8 cellular contexts compared by ENCODE assay signal in genomic region chr15:75620776-75621536, GRCh38. TPM values are rescaled to one million over a fixed set of nuclear protein-coding genes. Genes with fewer than 3 reads are reported as not detected.
DNase-seq lines count a peak whose midpoint lies in the region; TF ChIP-seq lines count a peak whose summit lies in the region.

No MANE protein-coding gene starts in this region.

- peaks cover 41 to 58% (median 45%) of the 10 kb centered on the region in 11 experiments for H3K36me3 ChIP-seq in BLaER1 treated with 17β-estradiol and CSF1 and Interleukin-3, amounts not matched to agents 10 nM and 100 nM
- H3K36me3 ChIP-seq in Peyer's patch = peaks cover 0 to 36% (median 0%) of the 10 kb centered on the region in 3 donors

- peak overlapping the region; percentile 85 to 99 (median 98) for H3K27ac Mint-ChIP-seq in nephron

- peak overlapping the region in 6 of 10 experiments; percentile 19 to 57 (median 30); a peak in 9 of 20 replicates for H3K4me3 ChIP-seq in BLaER1 treated with 17β-estradiol and CSF1 and Interleukin-3, amounts not matched to agents 10 nM and 100 nM
- no peak overlapping the region for H3K4me3 ChIP-seq in Peyer's patch
- H3K4me3 ChIP-seq in epithelial cell of esophagus (ENCODE audit: low read length) = no peak overlapping the region

- H3K4me2 ChIP-seq in BLaER1 treated with 17β-estradiol and CSF1 and Interleukin-3, amounts not matched to agents 10 nM and 100 nM = peak overlapping the region; percentile 25 to 89 (median 75)

- H3K4me3 Mint-ChIP-seq in nephron = peak overlapping the region in 2 of 3 experiments; percentile 69 to 70

- H4K20me1 ChIP-seq in BLaER1 treated with 17β-estradiol and CSF1 and Interleukin-3, amounts not matched to agents 10 nM and 100 nM = peaks cover 0 to 20% (median 0%) of the 10 kb centered on the region in 11 experiments; a peak in 5 of 22 replicates

- peaks cover 23% of the 10 kb centered on the region for H3K36me3 Mint-ChIP-seq in nephron (ENCODE audit: low read depth)

- H3K27me3 ChIP-seq in BLaER1 treated with 17β-estradiol and CSF1 and Interleukin-3, amounts not matched to agents 10 nM and 100 nM = no peaks in the 10 kb centered on the region
- no peaks in the 10 kb centered on the region for H3K27me3 ChIP-seq in Peyer's patch

- TF ChIP-seq CTCF in Peyer's patch (IDR thresholded peaks at IDR 0.05) (peak in 2 of 6 experiments; percentile 22 to 26), epithelial cell of esophagus (IDR thresholded peaks at IDR 0.05; ENCODE audit: insufficient read depth, low read depth, low read length, missing control alignments) (peak; percentile 48), nephron (IDR thresholded peaks at IDR 0.05; ENCODE audit: unreplicated experiment in 3 of 3) (peak in 1 of 3 experiments; percentile 22)

- peaks cover 25 to 57% (median 51%) of the 10 kb centered on the region in 10 experiments for H3K4me1 ChIP-seq in BLaER1 treated with 17β-estradiol and CSF1 and Interleukin-3, amounts not matched to agents 10 nM and 100 nM
- peaks cover 0 to 20% (median 0%) of the 10 kb centered on the region in 4 donors for H3K4me1 ChIP-seq in Peyer's patch

- H3K4me1 Mint-ChIP-seq in nephron = peaks cover 29% of the 10 kb centered on the region

- peak overlapping the region; percentile 50 to 79 (median 67); a peak in 21 of 22 replicates for H3K27ac ChIP-seq in BLaER1 treated with 17β-estradiol and CSF1 and Interleukin-3, amounts not matched to agents 10 nM and 100 nM
- peak overlapping the region in 3 of 4 donors; percentile 9 to 44 (median 37) for H3K27ac ChIP-seq in Peyer's patch

- H3K9ac ChIP-seq in BLaER1 treated with 17β-estradiol and CSF1 and Interleukin-3, amounts not matched to agents 10 nM and 100 nM = peak overlapping the region in 10 of 11 experiments; percentile 17 to 68 (median 61); a peak in 19 of 22 replicates

- TF ChIP-seq POLR2A in Peyer's patch (IDR thresholded peaks at IDR 0.05) = no peak

- no peaks in the 10 kb centered on the region for H3K27me3 Mint-ChIP-seq in nephron (ENCODE audit: low read depth)

- H3K9me3 ChIP-seq in BLaER1 treated with 17β-estradiol and CSF1 and Interleukin-3, amounts not matched to agents 10 nM and 100 nM (replicated peaks in 1 of 11) = no peaks in the 10 kb centered on the region
- H3K9me3 ChIP-seq in Peyer's patch = no peaks in the 10 kb centered on the region

- no peaks in the 10 kb centered on the region for H3K9me3 Mint-ChIP-seq in nephron

- DNase-seq in Peyer's patch (peak in 1 of 3 donors; percentile 72), epithelial cell of esophagus (ENCODE audit: low read depth) (peak; percentile 83), HT-29 (ENCODE audit: low spot score) (no peak), DMS153 treated with DMSO at 0.1 percent for 48 hours (lab: John Stamatoyannopoulos, UW; ENCODE audit: unreplicated experiment) (no peak), GDM1 (lab: John Stamatoyannopoulos, UW) (no peak), cerebellum (ENCODE audit: low spot score) (no peak)

RNA-seq across cellular contexts. Expression of gene SNUPN, which starts 4.6 kb away (rescaled TPM):
- total RNA-seq in Peyer's patch = 10 to 100 TPM; 11.5 to 32.2 (median 17.4) TPM
- 27.2 and 30.6 TPM in 2 replicates for total RNA-seq in HT-29 (2014; rRNA removed; shearing (Covaris generic))
- total RNA-seq in cerebellum = 16.5 TPM

RNA-seq across cellular contexts. Expression of gene IMP3, which starts 19.1 kb away (rescaled TPM):
- total RNA-seq in Peyer's patch = 100 to 1,000 TPM in 3 of 4 donors, 10 to 100 TPM in 1; 96.8 to 133 (median 124) TPM
- total RNA-seq in HT-29 (2014; rRNA removed; shearing (Covaris generic)) = 186 and 250 TPM in 2 replicates
- 26.3 TPM for total RNA-seq in cerebellum

RNA-seq across cellular contexts. Expression of gene SNX33, which starts 26.8 kb away (rescaled TPM):
- total RNA-seq in Peyer's patch = 10 to 100 TPM; 35.5 to 53.7 (median 49.5) TPM
- total RNA-seq in HT-29 (2014; rRNA removed; shearing (Covaris generic)) = 25.6 and 27.3 TPM in 2 replicates
- total RNA-seq in cerebellum = 4.3 TPM

RNA-seq across cellular contexts. Expression of gene PTPN9, which starts 41.8 kb away (rescaled TPM):
- 10 to 100 TPM; 17.3 to 33.0 (median 28.5) TPM for total RNA-seq in Peyer's patch
- total RNA-seq in HT-29 (2014; rRNA removed; shearing (Covaris generic)) = 22.8 and 28.2 TPM in 2 replicates
- total RNA-seq in cerebellum = 25.5 TPM

Comparison
In these comparisons a context has a peak if more than half of its experiments do, and no peak if none do; other contexts are left out.
1. H3K4me3 ChIP-seq: peak in BLaER1 treated with 17β-estradiol and CSF1 and Interleukin-3, amounts not matched to agents 10 nM and 100 nM (6 of 10); none in Peyer's patch (0 of 4) and epithelial cell of esophagus (single experiment).